In genomic region chr12:82458101-82458500, GRCh38 we compare ENCODE assay signal across 31 cellular contexts.
"Had no signal": no experiment of that assay in that cellular context is flagged by ENCODE, and none has a peak within 500 bp of the region (broad histone marks: within the 10 kb centered on the region; RNA-seq: fewer than 3 reads in every experiment).

No MANE protein-coding gene starts in this region.

- H3K27ac ChIP-seq: body of pancreas, esophagus muscularis mucosa, foreskin keratinocyte, gastrocnemius medialis had no signal

- H3K4me3 Mint-ChIP-seq: activated CD4-positive, alpha-beta memory T cell treated with anti-CD3 and anti-CD28 coated beads, Interleukin-2, amount 10 ng/mL, durations not matched to agents 7 days and 5 days; activated CD4-positive, alpha-beta T cell treated with anti-CD3 and anti-CD28 coated beads, Interleukin-2, amount 10 ng/mL, durations not matched to agents 7 days and 5 days; activated naive CD8-positive, alpha-beta T cell; activated T-cell treated with anti-CD3 and anti-CD28 coated beads, Interleukin-2, amount 50 U/mL, for 24 hours; activated T-cell treated with anti-CD3 and anti-CD28 coated beads, Interleukin-2, amount 50 U/mL, for 72 hours; effector memory CD8-positive, alpha-beta T cell; T-cell; T-helper 1 cell treated with Interleukin-12 subunit alpha and Interleukin-12 subunit beta and Interleukin-4 antibody, amounts not matched to agents 30 μg/mL and 1 μg/mL, for 36 hours; WTC11 had no signal

- H3K4me1 Mint-ChIP-seq: activated CD4-positive, alpha-beta memory T cell treated with anti-CD3 and anti-CD28 coated beads, Interleukin-2, amount 10 ng/mL, durations not matched to agents 7 days and 5 days; activated CD4-positive, alpha-beta T cell treated with anti-CD3 and anti-CD28 coated beads, Interleukin-2, amount 10 ng/mL, durations not matched to agents 7 days and 5 days; T-cell; WTC11 had no signal

- H3K4me1 ChIP-seq: esophagus muscularis mucosa, gastrocnemius medialis had no signal

- H3K27ac Mint-ChIP-seq: activated CD4-positive, alpha-beta memory T cell treated with anti-CD3 and anti-CD28 coated beads, Interleukin-2, amount 10 ng/mL, durations not matched to agents 7 days and 5 days; activated CD4-positive, alpha-beta T cell treated with anti-CD3 and anti-CD28 coated beads, Interleukin-2, amount 10 ng/mL, durations not matched to agents 7 days and 5 days; activated naive CD8-positive, alpha-beta T cell; activated T-cell treated with anti-CD3 and anti-CD28 coated beads, Interleukin-2, amount 50 U/mL, for 24 hours; activated T-cell treated with anti-CD3 and anti-CD28 coated beads, Interleukin-2, amount 50 U/mL, for 72 hours; effector memory CD8-positive, alpha-beta T cell; T-cell; T-helper 1 cell treated with Interleukin-12 subunit alpha and Interleukin-12 subunit beta and Interleukin-4 antibody, amounts not matched to agents 30 μg/mL and 1 μg/mL, for 36 hours; WTC11 had no signal

- H3K36me3 Mint-ChIP-seq: WTC11 had no signal

- H3K9me3 ChIP-seq: body of pancreas, esophagus muscularis mucosa, gastrocnemius medialis had no signal

- H3K9me3 Mint-ChIP-seq: activated CD4-positive, alpha-beta memory T cell treated with anti-CD3 and anti-CD28 coated beads, Interleukin-2, amount 10 ng/mL, durations not matched to agents 7 days and 5 days; activated CD4-positive, alpha-beta T cell treated with anti-CD3 and anti-CD28 coated beads, Interleukin-2, amount 10 ng/mL, durations not matched to agents 7 days and 5 days; activated T-cell treated with anti-CD3 and anti-CD28 coated beads, Interleukin-2, amount 50 U/mL, for 24 hours; activated T-cell treated with anti-CD3 and anti-CD28 coated beads, Interleukin-2, amount 50 U/mL, for 72 hours; effector memory CD8-positive, alpha-beta T cell; T-cell; T-helper 1 cell treated with Interleukin-12 subunit alpha and Interleukin-12 subunit beta and Interleukin-4 antibody, amounts not matched to agents 30 μg/mL and 1 μg/mL, for 36 hours; WTC11 had no signal

- H3K27me3 ChIP-seq: body of pancreas, esophagus muscularis mucosa, foreskin keratinocyte, gastrocnemius medialis had no signal

- H3K27me3 Mint-ChIP-seq: activated CD4-positive, alpha-beta memory T cell treated with anti-CD3 and anti-CD28 coated beads, Interleukin-2, amount 10 ng/mL, durations not matched to agents 7 days and 5 days; activated CD4-positive, alpha-beta T cell treated with anti-CD3 and anti-CD28 coated beads, Interleukin-2, amount 10 ng/mL, durations not matched to agents 7 days and 5 days; activated naive CD8-positive, alpha-beta T cell; activated T-cell treated with anti-CD3 and anti-CD28 coated beads, Interleukin-2, amount 50 U/mL, for 24 hours; effector memory CD8-positive, alpha-beta T cell; T-cell had no signal

- DNase-seq: activated CD4-positive, alpha-beta memory T cell treated with anti-CD3 and anti-CD28 coated beads, Interleukin-2, amount 10 ng/mL, durations not matched to agents 7 days and 5 days; activated CD4-positive, alpha-beta T cell treated with anti-CD3 and anti-CD28 coated beads for 1 hour; activated CD4-positive, alpha-beta T cell treated with anti-CD3 and anti-CD28 coated beads for 4 hours; activated CD4-positive, alpha-beta T cell treated with anti-CD3 and anti-CD28 coated beads, Interleukin-2, amount 10 ng/mL, durations not matched to agents 7 days and 5 days; activated CD4-positive, alpha-beta T cell treated with anti-CD3 and anti-CD28 coated beads, Interleukin-2, amount 50 U/mL, for 4 hours; activated CD8-positive, alpha-beta memory T cell treated with anti-CD3 and anti-CD28 coated beads, Interleukin-2, amount 50 U/mL, for 48 hours; activated gamma-delta T cell; activated naive CD4-positive, alpha-beta T cell; activated naive CD4-positive, alpha-beta T cell treated with anti-CD3 and anti-CD28 coated beads, Interleukin-2, amount 50 U/mL, for 16 hours; activated T-cell treated with anti-CD3 and anti-CD28 coated beads for 4 hours; activated T-cell treated with anti-CD3 and anti-CD28 coated beads, Interleukin-2, amount 50 U/mL, for 24 hours; activated T-cell treated with anti-CD3 and anti-CD28 coated beads, Interleukin-2, amount 50 U/mL, for 72 hours; amniotic stem cell; anterior cingulate cortex; body of pancreas; caudate nucleus; cortex of kidney; dermis blood vessel endothelial cell; effector CD4-positive, alpha-beta T cell; effector memory CD8-positive, alpha-beta T cell; erythroblast; foreskin keratinocyte; gastrocnemius medialis; glutamatergic neuron; SW 1271; T-cell; T-helper 9 cell had no signal

- H3K4me3 ChIP-seq: body of pancreas, esophagus muscularis mucosa, gastrocnemius medialis had no signal

- ATAC-seq: activated T-cell treated with anti-CD3 and anti-CD28 coated beads, Interleukin-2, amount 50 U/mL, for 72 hours; body of pancreas; effector memory CD8-positive, alpha-beta T cell; foreskin keratinocyte; gastrocnemius medialis; T-cell; WTC11 had no signal
